ENCODE assay signal across 24 cellular contexts in the genomic region with DNA sequence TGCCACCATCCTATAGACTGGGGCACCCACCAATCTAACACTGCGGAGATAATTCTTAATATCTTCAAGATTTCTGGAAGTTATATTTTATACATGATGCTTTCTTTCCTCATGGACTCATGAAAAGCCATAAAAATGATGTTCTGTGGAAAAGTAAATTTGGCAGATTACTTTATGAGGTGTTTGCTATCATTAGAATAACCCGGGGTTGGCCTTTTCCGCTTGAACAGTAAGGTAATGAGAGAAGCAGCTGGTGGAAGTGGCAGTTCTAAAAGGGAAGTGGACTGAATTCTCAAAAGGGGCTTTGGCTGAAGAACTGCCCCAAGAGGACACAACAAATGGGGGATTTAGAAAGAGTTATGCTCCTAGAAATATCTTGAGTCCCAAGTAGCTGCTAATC. TPM values are rescaled to one million over a fixed set of nuclear protein-coding genes. Genes with fewer than 3 reads are reported as not detected.
DNase-seq lines count a peak whose midpoint lies in the region; ATAC-seq and TF ChIP-seq lines count a peak whose summit lies in the region.
"Had no signal": no experiment of that assay in that cellular context is flagged by ENCODE, and none has a peak within 500 bp of the region (broad histone marks: within the 10 kb centered on the region; RNA-seq: fewer than 3 reads in every experiment).

No MANE protein-coding gene starts in this region.

- H3K4me1 Mint-ChIP-seq in stimulated activated naive CD8-positive, alpha-beta T cell treated with anti-CD3 and anti-CD28 coated beads, Interleukin-15, Interleukin-2, amounts not matched to agents 100 ng/mL and 50 ng/mL, for 24 hours (ENCODE audit: low read depth), result peaks cover 26% of the 10 kb centered on the region
- H3K4me1 Mint-ChIP-seq in stimulated activated naive CD8-positive, alpha-beta T cell treated with anti-CD3 and anti-CD28 coated beads, Interleukin-15, amount 100 ng/mL, for 72 hours, result peaks cover 30% of the 10 kb centered on the region
- peaks cover 37% of the 10 kb centered on the region for H3K4me1 Mint-ChIP-seq in nephron progenitor cell

- H3K27ac ChIP-seq in RWPE1, result no peak overlapping the region

- peaks cover 7% of the 10 kb centered on the region for H3K9me3 Mint-ChIP-seq in stimulated activated naive CD8-positive, alpha-beta T cell treated with anti-CD3 and anti-CD28 coated beads, Interleukin-15, Interleukin-2, amounts not matched to agents 100 ng/mL and 50 ng/mL, for 24 hours
- peaks cover 4 to 13% of the 10 kb centered on the region in 2 donors for H3K9me3 Mint-ChIP-seq in stimulated activated naive CD8-positive, alpha-beta T cell treated with anti-CD3 and anti-CD28 coated beads, Interleukin-15, amount 100 ng/mL, for 72 hours
- H3K9me3 Mint-ChIP-seq in nephron progenitor cell, result peaks cover 25% of the 10 kb centered on the region
- H3K9me3 Mint-ChIP-seq: H9 had no signal

- POLR2A ChIA-PET in RWPE1 (lab: Yijun Ruan, JAX; ENCODE audit: low non-redundant PET), result no interaction called here

- H3K4me3 Mint-ChIP-seq in stimulated activated naive CD8-positive, alpha-beta T cell treated with anti-CD3 and anti-CD28 coated beads, Interleukin-15, Interleukin-2, amounts not matched to agents 100 ng/mL and 50 ng/mL, for 24 hours, result peak overlapping the region; percentile 54
- H3K4me3 Mint-ChIP-seq in stimulated activated naive CD8-positive, alpha-beta T cell treated with anti-CD3 and anti-CD28 coated beads, Interleukin-15, amount 100 ng/mL, for 72 hours, result no peak overlapping the region
- peak overlapping the region; percentile 53 for H3K4me3 Mint-ChIP-seq in nephron progenitor cell
- H3K4me3 Mint-ChIP-seq: CD8-positive, alpha-beta T cell; H9 had no signal

- no peak for ATAC-seq in stimulated activated naive CD8-positive, alpha-beta T cell treated with anti-CD3 and anti-CD28 coated beads, Interleukin-15, amount 100 ng/mL, for 72 hours
- ATAC-seq in left lobe of liver, result no peak
- ATAC-seq: CD8-positive, alpha-beta T cell; GM12878 had no signal

- H3K27ac Mint-ChIP-seq in stimulated activated naive CD8-positive, alpha-beta T cell treated with anti-CD3 and anti-CD28 coated beads, Interleukin-15, Interleukin-2, amounts not matched to agents 100 ng/mL and 50 ng/mL, for 24 hours, result no peak overlapping the region
- H3K27ac Mint-ChIP-seq in stimulated activated naive CD8-positive, alpha-beta T cell treated with anti-CD3 and anti-CD28 coated beads, Interleukin-15, amount 100 ng/mL, for 72 hours, result no peak overlapping the region
- no peak overlapping the region for H3K27ac Mint-ChIP-seq in nephron progenitor cell
- H3K27ac Mint-ChIP-seq: CD8-positive, alpha-beta T cell; H9 had no signal

- peaks cover 32% of the 10 kb centered on the region for H3K27me3 Mint-ChIP-seq in stimulated activated naive CD8-positive, alpha-beta T cell treated with anti-CD3 and anti-CD28 coated beads, Interleukin-15, Interleukin-2, amounts not matched to agents 100 ng/mL and 50 ng/mL, for 24 hours
- peaks cover 39% of the 10 kb centered on the region for H3K27me3 Mint-ChIP-seq in stimulated activated naive CD8-positive, alpha-beta T cell treated with anti-CD3 and anti-CD28 coated beads, Interleukin-15, amount 100 ng/mL, for 72 hours
- H3K27me3 Mint-ChIP-seq in nephron progenitor cell (ENCODE audit: low read depth, poor library complexity), result peaks cover 15% of the 10 kb centered on the region

- TF ChIP-seq CTCF in nephron progenitor cell (IDR thresholded peaks at IDR 0.05) (no peak), RWPE1 (conservative IDR thresholded peaks at IDR 0.05; ENCODE audit: low read depth) (no peak)

- peaks cover 12% of the 10 kb centered on the region for H3K36me3 Mint-ChIP-seq in stimulated activated naive CD8-positive, alpha-beta T cell treated with anti-CD3 and anti-CD28 coated beads, Interleukin-15, Interleukin-2, amounts not matched to agents 100 ng/mL and 50 ng/mL, for 24 hours (ENCODE audit: low read depth)
- peaks cover 30% of the 10 kb centered on the region for H3K36me3 Mint-ChIP-seq in nephron progenitor cell (ENCODE audit: low read depth)
- H3K36me3 Mint-ChIP-seq: CD8-positive, alpha-beta T cell had no signal

- peak; percentile 22 for DNase-seq in NCI-H748 (lab: John Stamatoyannopoulos, UW; ENCODE audit: unreplicated experiment)
- DNase-seq in NCI-H748 treated with DMSO at 0.1 percent for 48 hours (lab: John Stamatoyannopoulos, UW), result no peak
- DNase-seq in stimulated activated naive CD8-positive, alpha-beta T cell treated with anti-CD3 and anti-CD28 coated beads, Interleukin-15, amount 100 ng/mL, for 72 hours, result no peak
- no peak for DNase-seq in nephron progenitor cell
- DNase-seq in RWPE1 (ENCODE audit: low spot score), result no peak
- DNase-seq in NOMO-1 (lab: John Stamatoyannopoulos, UW; ENCODE audit: unreplicated experiment in 2 of 2), result no peak
- DNase-seq in left lobe of liver (ENCODE audit: low spot score), result no peak
- DNase-seq: 8988T; BE2C; Calu3; CD8-positive, alpha-beta T cell; EL; H9; KG1; NCI-H1105 treated with DMSO at 0.1 percent for 48 hours; NCI-H1694; NCI-H2081 treated with DMSO at 0.1 percent for 48 hours; NK-92 treated with Interleukin-12 subunit alpha and Interleukin-12 subunit beta, amount 100 ng/mL, for 24 hours; Right ventricle myocardium superior had no signal

- CTCF ChIA-PET in RWPE1 (lab: Yijun Ruan, JAX), result interaction anchor here (1.0 kb wide), 1 partner anchor 9 kb away, joined by 6 read pairs; no protein-coding TSS in a partner anchor

RNA-seq across cellular contexts. Expression of a gene that starts 2.7 kb away (rescaled TPM):
- total RNA-seq in left lobe of liver, result 3.1 TPM
- total RNA-seq: Calu3, GM12878, HT-29, NCI-H460, OCI-LY7 had no signal

Comparison
In these comparisons a context has a peak if more than half of its experiments do, and no peak if none do; other contexts are left out.
1. H3K4me3 Mint-ChIP-seq: peak in stimulated activated naive CD8-positive, alpha-beta T cell treated with anti-CD3 and anti-CD28 coated beads, Interleukin-15, Interleukin-2, amounts not matched to agents 100 ng/mL and 50 ng/mL, for 24 hours (single experiment) and nephron progenitor cell (single experiment); none in stimulated activated naive CD8-positive, alpha-beta T cell treated with anti-CD3 and anti-CD28 coated beads, Interleukin-15, amount 100 ng/mL, for 72 hours (0 of 2).